Comparison of ENCODE assay signal across 17 cellular contexts in genomic region chr12:8637666-8638065, GRCh38. TPM values are rescaled to one million over a fixed set of nuclear protein-coding genes. Genes with fewer than 3 reads are reported as not detected.
"Had no signal": no experiment of that assay in that cellular context is flagged by ENCODE, and none has a peak within 500 bp of the region (broad histone marks: within the 10 kb centered on the region; RNA-seq: fewer than 3 reads in every experiment).

No MANE protein-coding gene starts in this region.

- H3K4me1 ChIP-seq: body of pancreas, transverse colon had no signal

- DNase-seq: activated CD4-positive, alpha-beta T cell treated with anti-CD3 and anti-CD28 coated beads, Interleukin-2, amount 10 ng/mL, durations not matched to agents 7 days and 5 days; activated gamma-delta T cell treated with Interleukin-2 at 50 U/mL for 16 hours; activated naive CD8-positive, alpha-beta T cell treated with anti-CD3 and anti-CD28 coated beads for 36 hours; amygdala; body of pancreas; caudate nucleus; effector CD8-positive, alpha-beta T cell; foreskin keratinocyte; occipital lobe; right cardiac atrium; small intestine; stimulated activated CD4-positive, alpha-beta T cell treated with anti-CD3 and anti-CD28 coated beads, Interleukin-4, amount 100 ng/mL, for 24 hours; stimulated activated naive CD8-positive, alpha-beta T cell treated with anti-CD3 and anti-CD28 coated beads, Interleukin-15, Interleukin-2, amounts not matched to agents 100 U/mL and 50 U/mL, for 24 hours; transverse colon had no signal

- H3K36me3 ChIP-seq: transverse colon had no signal

- H3K27ac ChIP-seq: body of pancreas, foreskin keratinocyte, transverse colon had no signal

- H3K4me3 ChIP-seq: body of pancreas, transverse colon had no signal

- H3K27me3 Mint-ChIP-seq: activated naive CD8-positive, alpha-beta T cell treated with anti-CD3 and anti-CD28 coated beads for 36 hours had no signal

- H3K4me1 Mint-ChIP-seq: activated naive CD8-positive, alpha-beta T cell treated with anti-CD3 and anti-CD28 coated beads for 36 hours had no signal

- H3K36me3 Mint-ChIP-seq: activated naive CD8-positive, alpha-beta T cell treated with anti-CD3 and anti-CD28 coated beads for 36 hours had no signal

- H3K9me3 Mint-ChIP-seq: activated CD4-positive, alpha-beta T cell treated with anti-CD3 and anti-CD28 coated beads, Interleukin-2, amount 10 ng/mL, durations not matched to agents 7 days and 5 days; activated naive CD8-positive, alpha-beta T cell treated with anti-CD3 and anti-CD28 coated beads for 36 hours had no signal

- H3K9me3 ChIP-seq: body of pancreas, transverse colon had no signal

- H3K4me3 Mint-ChIP-seq: activated CD4-positive, alpha-beta T cell treated with anti-CD3 and anti-CD28 coated beads, Interleukin-2, amount 10 ng/mL, durations not matched to agents 7 days and 5 days; activated naive CD8-positive, alpha-beta T cell treated with anti-CD3 and anti-CD28 coated beads for 36 hours; nephron had no signal

- H3K27me3 ChIP-seq: body of pancreas, foreskin keratinocyte, transverse colon had no signal

- H3K27ac Mint-ChIP-seq: activated naive CD8-positive, alpha-beta T cell treated with anti-CD3 and anti-CD28 coated beads for 36 hours; nephron had no signal

RNA-seq across cellular contexts. Expression of gene MFAP5, which starts 25.0 kb away (rescaled TPM):
- total RNA-seq: activated CD4-positive, alpha-beta T cell treated with anti-CD3 and anti-CD28 coated beads, Interleukin-2, amount 10 ng/mL, durations not matched to agents 7 days and 5 days; activated naive CD8-positive, alpha-beta T cell treated with anti-CD3 and anti-CD28 coated beads for 36 hours; occipital lobe had no signal

RNA-seq across cellular contexts. Expression of gene AICDA, which starts 25.0 kb away (rescaled TPM):
- total RNA-seq: activated CD4-positive, alpha-beta T cell treated with anti-CD3 and anti-CD28 coated beads, Interleukin-2, amount 10 ng/mL, durations not matched to agents 7 days and 5 days; activated naive CD8-positive, alpha-beta T cell treated with anti-CD3 and anti-CD28 coated beads for 36 hours; body of pancreas; foreskin keratinocyte; lower leg skin; mesenteric fat pad; occipital lobe; right cardiac atrium; transverse colon had no signal
